1 cellular context compared by ENCODE assay signal in genomic region chr11:13007702-13008435, GRCh38.
TF ChIP-seq lines count a peak whose summit lies in the region.

No MANE protein-coding gene starts in this region.

TF ChIP-seq in HepG2, 621 proteins besides CTCF, POLR2A, EP300 and RAD21 (continued from another document and continues in another):
- TF ChIP-seq THRA (CRISPR knock-in tag; IDR thresholded peaks at IDR 0.05; ENCODE audit: borderline replicate concordance) (peak; percentile 93; the same call in 1 of the 2 replicates), ZNF20 (CRISPR knock-in tag; IDR thresholded peaks at IDR 0.05) (no peak), NCOA5 (CRISPR knock-in tag; IDR thresholded peaks at IDR 0.05) (no peak), SNAPC4 (CRISPR knock-in tag; IDR thresholded peaks at IDR 0.05) (0 out of 2 replicates have a peak, but pooled peaks have one; percentile 23), CREM (IDR thresholded peaks at IDR 0.05) (peak; percentile 71; the same call in 1 of the 2 replicates), CREM (CRISPR knock-in tag; IDR thresholded peaks at IDR 0.05) (no peak), ZHX1 (CRISPR knock-in tag; IDR thresholded peaks at IDR 0.05; ENCODE audit: low read depth) (no peak), KMT2B (CRISPR knock-in tag; IDR thresholded peaks at IDR 0.05) (no peak), HOXA5 (CRISPR knock-in tag; IDR thresholded peaks at IDR 0.05) (peak; percentile 67; the same call in 1 of the 2 replicates), ATF3 (CRISPR knock-in tag; IDR thresholded peaks at IDR 0.05) (peak; percentile 87), ZNF749 (CRISPR knock-in tag; IDR thresholded peaks at IDR 0.05; ENCODE audit: borderline replicate concordance) (no peak), HNRNPH1 (optimal IDR thresholded peaks at IDR 0.05; ENCODE audit: low read depth, low read length) (no peak), ZNF816 (CRISPR knock-in tag; IDR thresholded peaks at IDR 0.05; ENCODE audit: borderline replicate concordance) (peak; percentile 59; the same call in 1 of the 2 replicates), IRF2 (CRISPR knock-in tag; IDR thresholded peaks at IDR 0.05) (peak; percentile 92), ZFP36 (IDR thresholded peaks at IDR 0.05; ENCODE audit: borderline replicate concordance, low read depth, low read length, partially characterized antibody) (peak; percentile 75), CBFB (CRISPR knock-in tag; IDR thresholded peaks at IDR 0.05) (no peak), RBAK (CRISPR knock-in tag; IDR thresholded peaks at IDR 0.05) (no peak), ZNF138 (CRISPR knock-in tag; IDR thresholded peaks at IDR 0.05; ENCODE audit: low read depth) (no peak), ZNF790 (CRISPR knock-in tag; IDR thresholded peaks at IDR 0.05; ENCODE audit: borderline replicate concordance) (no peak), RBM39 (IDR thresholded peaks at IDR 0.05; ENCODE audit: low read depth, low read length, poor library complexity, severe bottlenecking) (no peak), ESRRA (CRISPR knock-in tag; IDR thresholded peaks at IDR 0.05; ENCODE audit: low read depth) (peak; percentile 61; the same call in 1 of the 2 replicates), PITX1 (CRISPR knock-in tag; IDR thresholded peaks at IDR 0.05) (peak; percentile 87), ZNF609 (CRISPR knock-in tag; IDR thresholded peaks at IDR 0.05; ENCODE audit: borderline replicate concordance) (peak; percentile 89), REST (IDR thresholded peaks at IDR 0.05; ENCODE audit: borderline replicate concordance in 1 of 2, low read depth in 1 of 2, low read length in 2 of 2) (no peak), ATF6 (CRISPR knock-in tag; conservative IDR thresholded peaks at IDR 0.05) (no peak), ZSCAN20 (CRISPR knock-in tag; IDR thresholded peaks at IDR 0.05; ENCODE audit: borderline replicate concordance) (no peak), CBX2 (IDR thresholded peaks at IDR 0.05; ENCODE audit: low read depth, low read length) (no peak), CBX2 (CRISPR knock-in tag; IDR thresholded peaks at IDR 0.05; ENCODE audit: low read depth) (no peak), NR1H2 (CRISPR knock-in tag; IDR thresholded peaks at IDR 0.05; ENCODE audit: borderline replicate concordance, low read depth) (no peak), ZNF275 (CRISPR knock-in tag; IDR thresholded peaks at IDR 0.05; ENCODE audit: borderline replicate concordance) (no peak), BCL3 (CRISPR knock-in tag; IDR thresholded peaks at IDR 0.05) (no peak), ZNF350 (CRISPR knock-in tag; IDR thresholded peaks at IDR 0.05; ENCODE audit: borderline replicate concordance, low read depth) (peak; percentile 38; the same call in 1 of the 2 replicates), ZNF577 (CRISPR knock-in tag; IDR thresholded peaks at IDR 0.05; ENCODE audit: borderline replicate concordance, low read depth) (no peak), ZFAT (CRISPR knock-in tag; conservative IDR thresholded peaks at IDR 0.05) (no peak), DPF2 (CRISPR knock-in tag; IDR thresholded peaks at IDR 0.05; ENCODE audit: borderline replicate concordance, low read depth) (peak; percentile 98)
